8 cellular contexts compared by ENCODE assay signal in the genomic region with DNA sequence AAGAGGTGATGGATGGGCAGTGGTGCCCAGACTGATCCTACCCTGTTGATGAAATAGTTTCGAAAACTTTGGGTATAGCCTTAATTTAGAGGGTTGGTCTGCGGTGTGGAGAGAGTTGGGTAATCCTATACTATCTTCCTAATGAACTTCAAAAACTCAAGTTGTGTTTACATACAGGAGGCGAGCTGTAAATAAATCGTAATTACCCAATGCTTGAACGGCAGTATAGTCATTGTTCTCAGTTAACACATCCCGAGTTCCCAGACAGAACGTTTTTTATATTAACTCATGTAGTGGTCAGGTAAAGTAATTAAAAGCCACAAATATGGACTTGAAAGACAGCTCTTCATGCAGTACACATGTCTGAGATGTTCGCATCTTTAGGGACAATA. TPM values are rescaled to one million over a fixed set of nuclear protein-coding genes. Genes with fewer than 3 reads are reported as not detected.
A peak's percentile ranks its signal among the peaks of the same experiment; 100 is the strongest.
DNase-seq lines count a peak whose midpoint lies in the region; ATAC-seq and TF ChIP-seq lines count a peak whose summit lies in the region.

No MANE protein-coding gene starts in this region.

- no peak for DNase-seq in activated T-cell treated with anti-CD3 and anti-CD28 coated beads, Interleukin-2, amount 50 U/mL, for 72 hours
- DNase-seq in activated T-cell treated with anti-CD3 and anti-CD28 coated beads, Interleukin-2, amount 50 U/mL, for 1 hour, result no peak
- DNase-seq in Peyer's patch (no peak), endodermal cell (no peak), nephron progenitor cell (no peak), left lobe of liver (ENCODE audit: low spot score) (no peak)

- H3K4me1 ChIP-seq in Peyer's patch (peaks cover 0 to 7% (median 0%) of the 10 kb centered on the region in 4 donors), endodermal cell (ENCODE audit: control insufficient read depth, insufficient read depth, low read length) (peaks cover 5% of the 10 kb centered on the region)

- no peaks in the 10 kb centered on the region for H3K36me3 ChIP-seq in Peyer's patch
- no peaks in the 10 kb centered on the region for H3K36me3 ChIP-seq in endodermal cell (ENCODE audit: control insufficient read depth, insufficient read depth, low read length)

- WGBS in endodermal cell (ENCODE audit: insufficient coverage in 1 of 2, insufficient read length in 1 of 2), 2 experiments, result 5 to 7% methylated on average over 6 to 7 of the region's 8 CpGs

- H3K9ac ChIP-seq in endodermal cell (ENCODE audit: extremely low read depth, low read length, poor library complexity, severe bottlenecking), result peak overlapping the region; percentile 75

- H3K9me3 ChIP-seq in Peyer's patch (no peaks in the 10 kb centered on the region), endodermal cell (ENCODE audit: control insufficient read depth, low read length) (no peaks in the 10 kb centered on the region)

- no peaks in the 10 kb centered on the region for H3K9me3 Mint-ChIP-seq in activated T-cell treated with anti-CD3 and anti-CD28 coated beads, Interleukin-2, amount 50 U/mL, for 72 hours
- H3K9me3 Mint-ChIP-seq in endodermal cell (no peaks in the 10 kb centered on the region), nephron progenitor cell (no peaks in the 10 kb centered on the region)

- no peaks in the 10 kb centered on the region for H3K27me3 ChIP-seq in Peyer's patch
- H3K27me3 ChIP-seq in endodermal cell (ENCODE audit: control insufficient read depth, insufficient read depth, low read length, poor library complexity, severe bottlenecking), result no peaks in the 10 kb centered on the region

- H3K4me3 ChIP-seq in Peyer's patch, result peak overlapping the region; percentile 56 to 97 (median 84)
- H3K4me3 ChIP-seq in endodermal cell (ENCODE audit: low read length), result peak overlapping the region; percentile 93

- H3K36me3 Mint-ChIP-seq in activated T-cell treated with anti-CD3 and anti-CD28 coated beads, Interleukin-2, amount 50 U/mL, for 72 hours (ENCODE audit: insufficient read depth in 2 of 2), result peaks cover 2% of the 10 kb centered on the region in 2 donors
- H3K36me3 Mint-ChIP-seq in endodermal cell (ENCODE audit: low read depth), result no peaks in the 10 kb centered on the region
- H3K36me3 Mint-ChIP-seq in nephron progenitor cell (ENCODE audit: low read depth), result peaks cover 11% of the 10 kb centered on the region

- H3K27me3 Mint-ChIP-seq in activated T-cell treated with anti-CD3 and anti-CD28 coated beads, Interleukin-2, amount 50 U/mL, for 72 hours (ENCODE audit: low read depth), result no peaks in the 10 kb centered on the region
- H3K27me3 Mint-ChIP-seq in endodermal cell (ENCODE audit: insufficient read depth) (peaks cover 16% of the 10 kb centered on the region), nephron progenitor cell (ENCODE audit: low read depth, poor library complexity) (peaks cover 24% of the 10 kb centered on the region)

- peak overlapping the region; percentile 70 to 98 (median 94) for H3K27ac ChIP-seq in Peyer's patch
- peak overlapping the region; percentile 79 for H3K27ac ChIP-seq in endodermal cell (ENCODE audit: low read depth, low read length)

- no peak for ATAC-seq in activated T-cell treated with anti-CD3 and anti-CD28 coated beads, Interleukin-2, amount 50 U/mL, for 72 hours (replicated peaks in 1 of 2)
- no peak for ATAC-seq in GM18858 (IDR thresholded peaks at IDR 0.05; ENCODE audit: unreplicated experiment)
- no peak for ATAC-seq in left lobe of liver
- no peak for ATAC-seq in GM21717 (IDR thresholded peaks at IDR 0.05; ENCODE audit: unreplicated experiment)

- peak overlapping the region; percentile 91 to 97 for H3K4me3 Mint-ChIP-seq in activated T-cell treated with anti-CD3 and anti-CD28 coated beads, Interleukin-2, amount 50 U/mL, for 72 hours
- peak overlapping the region; percentile 93 for H3K4me3 Mint-ChIP-seq in endodermal cell
- peak overlapping the region; percentile 92 for H3K4me3 Mint-ChIP-seq in nephron progenitor cell

- TF ChIP-seq CTCF in Peyer's patch (IDR thresholded peaks at IDR 0.05), result no peak
- no peak for TF ChIP-seq CTCF in endodermal cell (conservative IDR thresholded peaks at IDR 0.05)
- TF ChIP-seq CTCF in nephron progenitor cell (IDR thresholded peaks at IDR 0.05), result no peak

- no peak for TF ChIP-seq POLR2A in Peyer's patch (IDR thresholded peaks at IDR 0.05)

- H3K4me1 Mint-ChIP-seq in activated T-cell treated with anti-CD3 and anti-CD28 coated beads, Interleukin-2, amount 50 U/mL, for 72 hours (ENCODE audit: low read depth), result peaks cover 60% of the 10 kb centered on the region
- H3K4me1 Mint-ChIP-seq in endodermal cell (peaks cover 30% of the 10 kb centered on the region), nephron progenitor cell (peaks cover 44% of the 10 kb centered on the region)

- H3K27ac Mint-ChIP-seq in activated T-cell treated with anti-CD3 and anti-CD28 coated beads, Interleukin-2, amount 50 U/mL, for 72 hours, result peak overlapping the region; percentile 88
- H3K27ac Mint-ChIP-seq in endodermal cell (peak overlapping the region; percentile 96), nephron progenitor cell (peak overlapping the region; percentile 99)

RNA-seq across cellular contexts. Expression of a gene that starts 1.5 kb away (rescaled TPM):
- 10 to 100 TPM; 52.9 to 53.1 TPM for total RNA-seq in activated T-cell treated with anti-CD3 and anti-CD28 coated beads, Interleukin-2, amount 50 U/mL, for 72 hours
- 10 to 100 TPM; 26.6 to 61.1 (median 28.9) TPM for total RNA-seq in Peyer's patch
- total RNA-seq in endodermal cell, result 10 to 100 TPM; 46.9 to 57.1 TPM
- 36.8 TPM for polyA plus RNA-seq in endodermal cell (2013, experiment 1 of 2)
- 39.5 TPM for polyA plus RNA-seq in endodermal cell (2013, experiment 2 of 2)
- 12.6 TPM for total RNA-seq in left lobe of liver

RNA-seq across cellular contexts. Expression of a gene that starts 49.2 kb away (rescaled TPM):
- 100 to 1,000 TPM; 136 to 151 TPM for total RNA-seq in activated T-cell treated with anti-CD3 and anti-CD28 coated beads, Interleukin-2, amount 50 U/mL, for 72 hours
- total RNA-seq in Peyer's patch (100 to 1,000 TPM; 159 to 263 (median 205) TPM), endodermal cell (10 to 100 TPM; 70.4 to 92.8 TPM), left lobe of liver (47.5 TPM)
- polyA plus RNA-seq in endodermal cell (2013, experiment 1 of 2), result 73.7 TPM
- 76.6 TPM for polyA plus RNA-seq in endodermal cell (2013, experiment 2 of 2)
